ENCODE assay signal across 9 cellular contexts in genomic region chr11:70359806-70360205, GRCh38.
"Had no signal": no experiment of that assay in that cellular context is flagged by ENCODE, and none has a peak within 500 bp of the region (broad histone marks: within the 10 kb centered on the region; RNA-seq: fewer than 3 reads in every experiment).

No MANE protein-coding gene starts in this region.

- H3K4me3 Mint-ChIP-seq: HFFc6 had no signal

- H3K4me3 ChIP-seq: HAP-1, K562 had no signal

- H3K4me1 ChIP-seq: HAP-1 had no signal

- H3K27ac ChIP-seq: HL-60 had no signal

- ATAC-seq: HCT116, HepG2, K562 had no signal

- H3K9me3 Mint-ChIP-seq: HFFc6 had no signal

- H3K27ac Mint-ChIP-seq: HFFc6 had no signal

- H3K9me3 ChIP-seq: HAP-1 had no signal

- DNase-seq: GOT3, H7, HFFc6, KG1 had no signal
